Comparison of ENCODE assay signal across 8 cellular contexts in genomic region chr11:17734986-17735822, GRCh38. TPM values are rescaled to one million over a fixed set of nuclear protein-coding genes. Genes with fewer than 3 reads are reported as not detected.
DNase-seq lines count a peak whose midpoint lies in the region; ATAC-seq, FAIRE-seq and TF ChIP-seq lines count a peak whose summit lies in the region.

No MANE protein-coding gene starts in this region.

- peak overlapping the region; percentile 7 to 50 (median 24) for H3K4me3 ChIP-seq in pancreas

- H3K4me1 ChIP-seq in pancreas, result peaks cover 0 to 7% (median 0%) of the 10 kb centered on the region in 3 donors

- H3K27ac ChIP-seq in pancreas, result no peak overlapping the region

- peak; percentile 84 for DNase-seq in activated CD4-positive, alpha-beta T cell treated with anti-CD3 and anti-CD28 coated beads, Interleukin-2, amount 10 ng/mL, durations not matched to agents 24 days and 14 days
- DNase-seq in activated CD4-positive, alpha-beta T cell treated with anti-CD3 and anti-CD28 coated beads for 4 hours, result no peak
- peak; percentile 41 for DNase-seq in NCI-H1105 (lab: John Stamatoyannopoulos, UW)
- DNase-seq in activated naive CD4-positive, alpha-beta T cell treated with anti-CD3 and anti-CD28 coated beads for 36 hours, result peak; percentile 54
- DNase-seq in head of caudate nucleus, result peak in 40 of 42 donors; percentile 5 to 83 (median 52)
- peak; percentile 60 to 92 (median 78) for DNase-seq in pancreas
- no peak for DNase-seq in NCI-H1694 (lab: John Stamatoyannopoulos, UW)

- WGBS in pancreas, 2 donors, result 2 to 3% methylated on average over 36 to 74 of the region's 74 CpGs

- peaks cover 4% of the 10 kb centered on the region for H3K4me1 Mint-ChIP-seq in activated CD4-positive, alpha-beta T cell treated with anti-CD3 and anti-CD28 coated beads, Interleukin-2, amount 10 ng/mL, durations not matched to agents 24 days and 14 days
- H3K4me1 Mint-ChIP-seq in activated naive CD4-positive, alpha-beta T cell treated with anti-CD3 and anti-CD28 coated beads for 36 hours (ENCODE audit: low read depth), result peaks cover 7% of the 10 kb centered on the region

- peak; percentile 75 to 87 (median 84) for ATAC-seq in pancreas
- no peak for ATAC-seq in HG02884 (IDR thresholded peaks at IDR 0.05; ENCODE audit: unreplicated experiment)

- no peaks in the 10 kb centered on the region for H3K36me3 Mint-ChIP-seq in activated CD4-positive, alpha-beta T cell treated with anti-CD3 and anti-CD28 coated beads, Interleukin-2, amount 10 ng/mL, durations not matched to agents 24 days and 14 days (ENCODE audit: low read depth)
- H3K36me3 Mint-ChIP-seq in activated naive CD4-positive, alpha-beta T cell treated with anti-CD3 and anti-CD28 coated beads for 36 hours (ENCODE audit: low read depth), result no peaks in the 10 kb centered on the region

- no peak overlapping the region for H3K27ac Mint-ChIP-seq in activated CD4-positive, alpha-beta T cell treated with anti-CD3 and anti-CD28 coated beads, Interleukin-2, amount 10 ng/mL, durations not matched to agents 24 days and 14 days
- no peak overlapping the region for H3K27ac Mint-ChIP-seq in activated naive CD4-positive, alpha-beta T cell treated with anti-CD3 and anti-CD28 coated beads for 36 hours

- H3K4me3 Mint-ChIP-seq in activated CD4-positive, alpha-beta T cell treated with anti-CD3 and anti-CD28 coated beads, Interleukin-2, amount 10 ng/mL, durations not matched to agents 24 days and 14 days, result no peak overlapping the region
- H3K4me3 Mint-ChIP-seq in activated naive CD4-positive, alpha-beta T cell treated with anti-CD3 and anti-CD28 coated beads for 36 hours, result no peak overlapping the region

- H3K27me3 ChIP-seq in pancreas, result peaks cover 0 to 9% (median 6%) of the 10 kb centered on the region in 4 donors

- CTCF ChIA-PET in activated naive CD4-positive, alpha-beta T cell treated with anti-CD3 and anti-CD28 coated beads for 36 hours (lab: Charles Lee), result interaction anchor here (1.1 to 3.0 kb wide), 2 partner anchors 110 to 243 kb away, joined by 3 to 15 read pairs; no protein-coding TSS in a partner anchor

- TF ChIP-seq CTCF in pancreas (IDR thresholded peaks at IDR 0.05), result no peak

- no peak for FAIRE-seq in pancreas (lab: Jason Lieb, UNC)

- H3K9me3 ChIP-seq in pancreas, result no peaks in the 10 kb centered on the region

- peaks cover 49% of the 10 kb centered on the region for H3K27me3 Mint-ChIP-seq in activated CD4-positive, alpha-beta T cell treated with anti-CD3 and anti-CD28 coated beads, Interleukin-2, amount 10 ng/mL, durations not matched to agents 24 days and 14 days
- H3K27me3 Mint-ChIP-seq in activated naive CD4-positive, alpha-beta T cell treated with anti-CD3 and anti-CD28 coated beads for 36 hours (ENCODE audit: low read depth), result peaks cover 52% of the 10 kb centered on the region

- no peaks in the 10 kb centered on the region for H3K9me3 Mint-ChIP-seq in activated CD4-positive, alpha-beta T cell treated with anti-CD3 and anti-CD28 coated beads, Interleukin-2, amount 10 ng/mL, durations not matched to agents 24 days and 14 days
- H3K9me3 Mint-ChIP-seq in activated naive CD4-positive, alpha-beta T cell treated with anti-CD3 and anti-CD28 coated beads for 36 hours, result no peaks in the 10 kb centered on the region

- H3K36me3 ChIP-seq in pancreas, result no peaks in the 10 kb centered on the region

- intact Hi-C loops in activated CD4-positive, alpha-beta T cell treated with anti-CD3 and anti-CD28 coated beads, Interleukin-2, amount 10 ng/mL, durations not matched to agents 24 days and 14 days (cut with micrococcal nuclease), result loop anchor here (1.0 to 10.0 kb wide), 3 partner anchors 136 to 372 kb away; partner anchors contain the start of genes KCNJ11 and SAAL1
- intact Hi-C loops in activated naive CD4-positive, alpha-beta T cell treated with anti-CD3 and anti-CD28 coated beads for 36 hours (cut with micrococcal nuclease), result loop anchor here (10.0 kb wide), 2 partner anchors 350 to 360 kb away; partner anchors contain the start of gene KCNJ11
- intact Hi-C loops in head of caudate nucleus (cut with DNase I) (loop anchor here (5.0 to 10.0 kb wide), 2 partner anchors 130 to 242 kb away; no protein-coding TSS in a partner anchor), pancreas (cut with DNase I) (no loop called here)

RNA-seq across cellular contexts. Expression of gene KCNC1, which starts 0.6 kb away (rescaled TPM):
- not detected in 2 replicates for total RNA-seq in activated CD4-positive, alpha-beta T cell treated with anti-CD3 and anti-CD28 coated beads, Interleukin-2, amount 10 ng/mL, durations not matched to agents 24 days and 14 days
- not detected for total RNA-seq in activated naive CD4-positive, alpha-beta T cell treated with anti-CD3 and anti-CD28 coated beads for 36 hours
- under 1 TPM; 0.05 to 0.61 (median 0.18) TPM for total RNA-seq in pancreas
- polyA plus RNA-seq in pancreas, result under 1 TPM; 0.49 to 0.82 TPM

RNA-seq across cellular contexts. Expression of gene MYOD1, which starts 15.8 kb away (rescaled TPM):
- not detected in 2 replicates for total RNA-seq in activated CD4-positive, alpha-beta T cell treated with anti-CD3 and anti-CD28 coated beads, Interleukin-2, amount 10 ng/mL, durations not matched to agents 24 days and 14 days
- not detected for total RNA-seq in activated naive CD4-positive, alpha-beta T cell treated with anti-CD3 and anti-CD28 coated beads for 36 hours
- not detected for total RNA-seq in pancreas
- not detected for polyA plus RNA-seq in pancreas

Comparison
In these comparisons a context has a peak if more than half of its experiments do, and no peak if none do; other contexts are left out.
1. DNase-seq: peak in activated CD4-positive, alpha-beta T cell treated with anti-CD3 and anti-CD28 coated beads, Interleukin-2, amount 10 ng/mL, durations not matched to agents 24 days and 14 days (single experiment), NCI-H1105 (single experiment), activated naive CD4-positive, alpha-beta T cell treated with anti-CD3 and anti-CD28 coated beads for 36 hours (single experiment), head of caudate nucleus (40 of 42) and pancreas (6 of 6); none in activated CD4-positive, alpha-beta T cell treated with anti-CD3 and anti-CD28 coated beads for 4 hours (0 of 2) and NCI-H1694 (single experiment).
2. intact Hi-C loops: an anchor here in activated CD4-positive, alpha-beta T cell treated with anti-CD3 and anti-CD28 coated beads, Interleukin-2, amount 10 ng/mL, durations not matched to agents 24 days and 14 days (1.0 to 10.0 kb wide), activated naive CD4-positive, alpha-beta T cell treated with anti-CD3 and anti-CD28 coated beads for 36 hours (10.0 kb wide) and head of caudate nucleus (5.0 to 10.0 kb wide); none called in pancreas.